In genomic region chr10:112949875-112950507, GRCh38 we compare ENCODE assay signal across 8 cellular contexts. TPM values are rescaled to one million over a fixed set of nuclear protein-coding genes. Genes with fewer than 3 reads are reported as not detected.
DNase-seq lines count a peak whose midpoint lies in the region; TF ChIP-seq lines count a peak whose summit lies in the region.

Gene TCF7L2, plus strand, starts transcription at chr10:112950247. Its CDS starts 510 bp downstream, at chr10:112950757.

- H3K14ac ChIP-seq in trophoblast cell (ENCODE audit: low read length) = peak within 1 kb of the TSS; percentile 78

- no CpG with 5 or more reads among the region's 39 CpGs for WGBS in trophoblast cell (ENCODE audit: extremely low coverage, insufficient coverage, insufficient read length)

- H2BK5ac ChIP-seq in trophoblast cell (ENCODE audit: low read depth, low read length, poor library complexity) = peak within 1 kb of the TSS; percentile 99

- H3K79me2 ChIP-seq in trophoblast cell (ENCODE audit: control insufficient read depth, insufficient read depth, low read length, poor library complexity) = peaks cover 31% of the 10 kb centered on the region

- no peaks in the 10 kb centered on the region for H3K36me3 ChIP-seq in right atrium auricular region
- H3K36me3 ChIP-seq in trophoblast cell (ENCODE audit: control insufficient read depth in 1 of 2, insufficient read depth in 2 of 2, low read length in 2 of 2) = no peaks in the 10 kb centered on the region
- no peaks in the 10 kb centered on the region for H3K36me3 ChIP-seq in vagina

- peak in 1 of 2 donors; percentile 85 for TF ChIP-seq POLR2A in vagina (IDR thresholded peaks at IDR 0.05)

- peak within 1 kb of the TSS; percentile 75 for H2BK12ac ChIP-seq in trophoblast cell (ENCODE audit: low read length)

- H3K27ac Mint-ChIP-seq in CD14-positive monocyte = peak within 1 kb of the TSS; percentile 91 to 99 (median 98)

- H4K91ac ChIP-seq in trophoblast cell (ENCODE audit: low read depth, low read length) = peak within 1 kb of the TSS; percentile 97

- H2AK5ac ChIP-seq in trophoblast cell (ENCODE audit: low read length) = peak within 1 kb of the TSS; percentile 71

- intact Hi-C loops in CD14-positive monocyte (cut with micrococcal nuclease) = loop anchor here (2.0 to 10.0 kb wide), 7 partner anchors 75 to 432 kb away; no protein-coding TSS in a partner anchor
- intact Hi-C loops in vagina (cut with DNase I) = loop anchor here (10.0 kb wide), 2 partner anchors 75 to 175 kb away; no protein-coding TSS in a partner anchor

- peaks cover 16 to 28% (median 22%) of the 10 kb centered on the region in 3 donors for H3K27me3 Mint-ChIP-seq in CD14-positive monocyte (ENCODE audit: low read depth in 3 of 3)

- peak within 1 kb of the TSS; percentile 89 for H4K12ac ChIP-seq in trophoblast cell (ENCODE audit: low read depth, low read length)

- peaks cover 0 to 3% (median 0%) of the 10 kb centered on the region in 7 donors for H3K9me3 Mint-ChIP-seq in CD14-positive monocyte

- peak within 1 kb of the TSS; percentile 92 for H3K4ac ChIP-seq in trophoblast cell (ENCODE audit: low read depth, low read length)

- peak within 1 kb of the TSS; percentile 99 for H3K4me3 Mint-ChIP-seq in CD14-positive monocyte

- H3K36me3 Mint-ChIP-seq in CD14-positive monocyte = peaks cover 14% of the 10 kb centered on the region in 2 donors

- peak; percentile 91 for DNase-seq in CD14-positive monocyte (ENCODE audit: low spot score)
- DNase-seq in GOT3 (lab: John Stamatoyannopoulos, UW) = peak; percentile 73
- peak; percentile 64 for DNase-seq in NCI-H187 treated with DMSO at 0.1 percent for 48 hours (lab: John Stamatoyannopoulos, UW)
- peak; percentile 7 to 55 (median 39) for DNase-seq in T-helper 2 cell
- peak; percentile 98 for DNase-seq in astrocyte of the hippocampus (ENCODE audit: low read depth, low spot score)
- DNase-seq in right atrium auricular region (ENCODE audit: low spot score) = peak; percentile 97
- peak; percentile 96 to 97 for DNase-seq in trophoblast cell
- peak in 1 of 2 donors; percentile 99 for DNase-seq in vagina (ENCODE audit: extremely low spot score in 2 of 2)

- H3K4me3 ChIP-seq in right atrium auricular region (peak within 1 kb of the TSS; percentile 72 to 89), trophoblast cell (ENCODE audit: low read depth, low read length) (peak within 1 kb of the TSS; percentile 88), vagina (peak within 1 kb of the TSS; percentile 78 to 85)

- no peak within 1 kb of the TSS for H3K23ac ChIP-seq in trophoblast cell (ENCODE audit: low read length)

- peaks cover 41% of the 10 kb centered on the region for H3K4me1 Mint-ChIP-seq in CD14-positive monocyte

- peaks cover 0 to 31% of the 10 kb centered on the region in 2 donors for H3K4me1 ChIP-seq in right atrium auricular region
- no peaks in the 10 kb centered on the region for H3K4me1 ChIP-seq in trophoblast cell (ENCODE audit: control insufficient read depth in 1 of 2, insufficient read depth in 2 of 2, low read length in 2 of 2)
- H3K4me1 ChIP-seq in vagina = peaks cover 38% of the 10 kb centered on the region

- H2AFZ ChIP-seq in trophoblast cell (ENCODE audit: insufficient read depth, low read length, poor library complexity) = no peak within 1 kb of the TSS

- peak within 1 kb of the TSS; percentile 98 for H3K9ac ChIP-seq in trophoblast cell (ENCODE audit: low read length)

- peaks cover 37% of the 10 kb centered on the region for H3K79me1 ChIP-seq in trophoblast cell (ENCODE audit: low read length)

- peak within 1 kb of the TSS; percentile 76 for H4K8ac ChIP-seq in trophoblast cell (ENCODE audit: low read depth, low read length)

- no peak for TF ChIP-seq CTCF in CD14-positive monocyte (IDR thresholded peaks at IDR 0.05)
- no peak for TF ChIP-seq CTCF in right atrium auricular region (IDR thresholded peaks at IDR 0.05)
- no peak for TF ChIP-seq CTCF in vagina (IDR thresholded peaks at IDR 0.05)

- H3K4me2 ChIP-seq in trophoblast cell (ENCODE audit: low read length) = peak within 1 kb of the TSS; percentile 87

- H2BK120ac ChIP-seq in trophoblast cell (ENCODE audit: insufficient read depth, low read length, poor library complexity) = peak within 1 kb of the TSS; percentile 89

- H3K9me3 ChIP-seq in right atrium auricular region (no peaks in the 10 kb centered on the region), trophoblast cell (ENCODE audit: insufficient read depth, low read depth, low read length) (no peaks in the 10 kb centered on the region), vagina (no peaks in the 10 kb centered on the region)

- H3K27ac ChIP-seq in right atrium auricular region (peak within 1 kb of the TSS; percentile 89 to 93), trophoblast cell (ENCODE audit: low read depth, low read length) (peak within 1 kb of the TSS; percentile 95), vagina (peak within 1 kb of the TSS; percentile 95)

- no peaks in the 10 kb centered on the region for H3K27me3 ChIP-seq in right atrium auricular region
- no peaks in the 10 kb centered on the region for H3K27me3 ChIP-seq in trophoblast cell (ENCODE audit: insufficient read depth, low read length)
- H3K27me3 ChIP-seq in vagina = no peaks in the 10 kb centered on the region

- H3K18ac ChIP-seq in trophoblast cell (ENCODE audit: low read length) = peak within 1 kb of the TSS; percentile 97

RNA-seq across cellular contexts. Expression of gene TCF7L2, which starts in this region (rescaled TPM):
- 1 to 10 TPM; 2.1 to 6.1 TPM for polyA plus RNA-seq in CD14-positive monocyte
- total RNA-seq in right atrium auricular region (10 to 100 TPM in 1 of 2 donors, 1 to 10 TPM in 1; 8.5 to 11.3 TPM), vagina (44.4 TPM)
- 83.7 and 89.6 TPM in 2 replicates for polyA plus RNA-seq in trophoblast cell (2013)
